17 cellular contexts compared by ENCODE assay signal in the genomic region with DNA sequence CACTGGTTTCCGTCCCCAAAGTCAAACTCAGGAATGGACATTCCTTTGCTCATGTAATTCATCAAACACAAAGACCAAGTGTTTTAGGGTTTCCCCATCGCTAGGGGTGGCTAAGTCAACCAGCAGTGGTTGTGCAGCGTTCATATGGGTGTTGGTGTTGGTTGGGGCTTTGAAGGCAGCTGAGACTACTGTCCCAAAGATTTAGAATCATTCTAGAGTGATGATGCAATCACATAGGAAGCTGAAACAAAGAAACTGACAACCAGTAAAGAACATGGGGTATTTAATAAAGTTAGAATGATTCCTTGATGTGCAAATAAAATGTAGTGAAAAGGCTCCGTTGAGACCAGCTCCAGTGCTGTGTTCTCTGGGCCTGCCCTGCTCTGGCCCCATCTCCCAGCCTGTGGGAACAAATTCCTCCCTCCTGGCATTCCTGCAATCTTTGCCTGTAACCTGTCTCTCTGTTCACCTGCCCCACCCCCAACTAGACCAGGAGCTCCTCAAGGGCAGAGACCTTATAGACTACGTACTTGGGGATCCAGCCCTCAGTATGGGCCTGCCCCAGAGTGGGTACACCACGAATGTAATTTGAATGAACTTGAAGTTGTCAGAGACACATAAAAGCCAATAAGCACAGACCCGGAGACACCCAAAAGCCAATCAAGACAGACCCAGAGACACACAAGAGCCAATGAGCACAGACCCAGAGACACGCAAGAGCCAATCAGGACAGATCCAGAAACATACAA.
"Had no signal": no experiment of that assay in that cellular context is flagged by ENCODE, and none has a peak within 500 bp of the region (broad histone marks: within the 10 kb centered on the region; RNA-seq: fewer than 3 reads in every experiment).

No MANE protein-coding gene starts in this region.

- H3K9me3 Mint-ChIP-seq: activated T-helper 17 cell treated with anti-CD3 and anti-CD28 coated beads, Interleukin-2, amount 50 U/mL, for 72 hours; dendritic cell treated with granulocyte-macrophage colony-stimulating factor and Interleukin-4, amounts not matched to agents 40 ng/mL and 50 ng/mL, for 4 days; natural killer cell had no signal

- H3K36me3 ChIP-seq: thyroid gland had no signal

- DNase-seq: activated CD8-positive, alpha-beta T cell treated with anti-CD3 and anti-CD28 coated beads for 36 hours; activated T-cell treated with anti-CD3 and anti-CD28 coated beads for 4 hours; body of pancreas; glutamatergic neuron; immature natural killer cell; left colon; natural killer cell; occipital lobe; stimulated activated CD4-positive, alpha-beta T cell treated with anti-CD3 and anti-CD28 coated beads, Interleukin-4, amount 100 ng/mL, for 1 hour; stimulated activated CD8-positive, alpha-beta memory T cell treated with anti-CD3 and anti-CD28 coated beads, Interleukin-4, amount 100 ng/mL, for 48 hours; thyroid gland had no signal

- H3K27ac Mint-ChIP-seq: activated CD8-positive, alpha-beta T cell treated with anti-CD3 and anti-CD28 coated beads for 36 hours; activated naive CD4-positive, alpha-beta T cell treated with anti-CD3 and anti-CD28 coated beads, Interleukin-2, amount 50 U/mL, for 24 hours; activated T-helper 17 cell treated with anti-CD3 and anti-CD28 coated beads, Interleukin-2, amount 50 U/mL, for 72 hours; dendritic cell treated with granulocyte-macrophage colony-stimulating factor and Interleukin-4, amounts not matched to agents 40 ng/mL and 50 ng/mL, for 4 days; immature natural killer cell; natural killer cell; stimulated activated naive CD8-positive, alpha-beta T cell treated with anti-CD3 and anti-CD28 coated beads, Interleukin-15, Interleukin-2, amounts not matched to agents 100 ng/mL and 50 ng/mL, for 24 hours had no signal

- H3K4me1 ChIP-seq: body of pancreas, thyroid gland had no signal

- H3K4me3 Mint-ChIP-seq: activated CD8-positive, alpha-beta T cell treated with anti-CD3 and anti-CD28 coated beads for 36 hours; activated naive CD4-positive, alpha-beta T cell treated with anti-CD3 and anti-CD28 coated beads, Interleukin-2, amount 50 U/mL, for 24 hours; activated T-helper 17 cell treated with anti-CD3 and anti-CD28 coated beads, Interleukin-2, amount 50 U/mL, for 72 hours; dendritic cell treated with granulocyte-macrophage colony-stimulating factor and Interleukin-4, amounts not matched to agents 40 ng/mL and 50 ng/mL, for 4 days; immature natural killer cell; natural killer cell; stimulated activated naive CD8-positive, alpha-beta T cell treated with anti-CD3 and anti-CD28 coated beads, Interleukin-15, Interleukin-2, amounts not matched to agents 100 ng/mL and 50 ng/mL, for 24 hours had no signal

- H3K27me3 ChIP-seq: body of pancreas, thyroid gland had no signal

- ATAC-seq: activated CD8-positive, alpha-beta T cell treated with anti-CD3 and anti-CD28 coated beads for 36 hours; activated T-helper 17 cell treated with anti-CD3 and anti-CD28 coated beads, Interleukin-2, amount 50 U/mL, for 72 hours; body of pancreas; left colon; natural killer cell had no signal

- H3K27ac ChIP-seq: body of pancreas, thyroid gland, VCaP had no signal

- H3K36me3 Mint-ChIP-seq: activated naive CD4-positive, alpha-beta T cell treated with anti-CD3 and anti-CD28 coated beads, Interleukin-2, amount 50 U/mL, for 24 hours; immature natural killer cell; natural killer cell had no signal

- H3K9me3 ChIP-seq: body of pancreas, thyroid gland had no signal

- H3K27me3 Mint-ChIP-seq: activated CD8-positive, alpha-beta T cell treated with anti-CD3 and anti-CD28 coated beads for 36 hours; stimulated activated naive CD8-positive, alpha-beta T cell treated with anti-CD3 and anti-CD28 coated beads, Interleukin-15, Interleukin-2, amounts not matched to agents 100 ng/mL and 50 ng/mL, for 24 hours had no signal

- H3K4me1 Mint-ChIP-seq: activated naive CD4-positive, alpha-beta T cell treated with anti-CD3 and anti-CD28 coated beads, Interleukin-2, amount 50 U/mL, for 24 hours; activated T-helper 17 cell treated with anti-CD3 and anti-CD28 coated beads, Interleukin-2, amount 50 U/mL, for 72 hours; immature natural killer cell; natural killer cell had no signal

- H3K4me3 ChIP-seq: body of pancreas, lung, thyroid gland had no signal
